In genomic region chr2:216108310-216108966, GRCh38 we compare ENCODE assay signal across 1 cellular context.
TF ChIP-seq lines count a peak whose summit lies in the region.

No MANE protein-coding gene starts in this region.

TF ChIP-seq in K562, 482 proteins besides CTCF, POLR2A, EP300 and RAD21:
- peak; percentile 19 for TF ChIP-seq MEIS2 (IDR thresholded peaks at IDR 0.05; ENCODE audit: partially characterized antibody)
- 0 out of 4 replicates have a peak, but pooled peaks of 1 of the 2 experiments have one; percentile 14 for TF ChIP-seq MLLT1 (IDR thresholded peaks at IDR 0.05)
- 0 out of 2 replicates have a peak, but pooled peaks have one; percentile 6 for TF ChIP-seq NFRKB (IDR thresholded peaks at IDR 0.05; ENCODE audit: low read depth)
- no peak for TF ChIP-seq ZNF780A (CRISPR knock-in tag; IDR thresholded peaks at IDR 0.05)
- no peak for TF ChIP-seq POLR2H (tag; IDR thresholded peaks at IDR 0.05; ENCODE audit: low read depth)
- no peak for TF ChIP-seq PBX2 (CRISPR knock-in tag; IDR thresholded peaks at IDR 0.05; ENCODE audit: low read depth)
- 0 out of 2 replicates have a peak, but pooled peaks have one; percentile 15 for TF ChIP-seq PBX2 (tag; conservative IDR thresholded peaks at IDR 0.05; ENCODE audit: low read depth)
- peak; percentile 85; the same call in 1 of the 2 replicates for TF ChIP-seq ZNF512 (tag; IDR thresholded peaks at IDR 0.05)
- TF ChIP-seq ARNT (IDR thresholded peaks at IDR 0.05), result peak in 1 of 2 experiments; percentile 37; a peak in 1 of 4 replicates
- TF ChIP-seq TOE1 (IDR thresholded peaks at IDR 0.05; ENCODE audit: borderline replicate concordance), result peak; percentile 41; the same call in 1 of the 2 replicates
- no peak for TF ChIP-seq TOE1 (CRISPR knock-in tag; IDR thresholded peaks at IDR 0.05; ENCODE audit: borderline replicate concordance, low read depth)
- peak; percentile 28 for TF ChIP-seq BRD9 (IDR thresholded peaks at IDR 0.05; ENCODE audit: low read depth, partially characterized antibody)
- peak; percentile 28 for TF ChIP-seq TBP (optimal IDR thresholded peaks at IDR 0.05; ENCODE audit: low read depth, low read length)
